8 cellular contexts compared by ENCODE assay signal in the genomic region with DNA sequence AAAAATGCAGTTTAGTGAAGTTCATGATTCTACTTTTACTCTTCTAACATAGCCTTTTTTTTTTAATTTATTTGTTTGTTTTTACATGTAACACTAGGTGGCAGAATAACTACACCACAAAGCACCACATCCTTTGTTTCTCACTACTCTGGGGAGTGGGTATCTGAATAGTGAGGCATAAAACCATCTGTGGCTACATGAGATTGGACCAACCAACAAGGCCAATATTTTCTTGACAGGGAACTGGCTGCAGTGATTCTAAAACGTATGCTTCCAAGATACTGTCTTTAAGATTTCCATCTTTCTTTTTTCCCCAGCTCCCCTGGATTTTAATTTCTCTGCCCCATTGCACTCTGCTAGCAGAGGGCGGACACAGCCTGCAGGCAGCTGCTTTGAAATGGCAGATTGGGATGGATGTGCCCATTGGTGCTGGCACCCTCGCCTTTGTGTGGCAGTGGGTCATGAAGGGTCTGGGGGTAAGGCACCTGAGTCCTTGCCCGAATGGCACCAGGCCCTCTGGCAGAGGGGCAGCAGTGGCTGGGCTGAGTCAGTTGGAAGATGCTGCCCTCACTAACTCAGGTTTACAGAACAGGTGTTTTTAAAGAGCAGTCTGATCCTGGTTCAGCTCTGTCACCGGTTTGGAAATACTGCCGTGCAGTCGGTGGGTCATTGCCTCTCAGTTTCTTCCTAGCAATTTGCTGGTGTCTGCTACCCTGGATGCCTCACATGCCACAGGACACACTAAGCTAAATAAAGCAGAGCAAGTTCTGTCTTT.
DNase-seq lines count a peak whose midpoint lies in the region; ATAC-seq and TF ChIP-seq lines count a peak whose summit lies in the region.

No MANE protein-coding gene starts in this region.

- H3K27me3 ChIP-seq in DND-41 (ENCODE audit: insufficient read depth, low read length, poor library complexity) (no peaks in the 10 kb centered on the region), NT2/D1 (ENCODE audit: insufficient read depth, insufficient read length) (no peaks in the 10 kb centered on the region), colonic mucosa (no peaks in the 10 kb centered on the region), subcutaneous abdominal adipose tissue (ENCODE audit: control insufficient read depth in 5 of 5, insufficient read depth in 4 of 5, low read length in 5 of 5) (no peaks in the 10 kb centered on the region)

- TF ChIP-seq CTCF in DND-41 (IDR thresholded peaks at IDR 0.05; ENCODE audit: borderline replicate concordance, extremely low read depth, low read length, poor library complexity, severe bottlenecking) (peak; percentile 58), colonic mucosa (IDR thresholded peaks at IDR 0.05) (peak; percentile 49)

- H3K79me2 ChIP-seq in DND-41 (ENCODE audit: insufficient read depth, low read length): no peaks in the 10 kb centered on the region

- H3K4me1 ChIP-seq in DND-41 (ENCODE audit: insufficient read depth, low read length): no peaks in the 10 kb centered on the region
- peaks cover 2% of the 10 kb centered on the region for H3K4me1 ChIP-seq in NT2/D1 (ENCODE audit: insufficient read depth, insufficient read length)
- H3K4me1 ChIP-seq in colonic mucosa: peaks cover 21% of the 10 kb centered on the region
- peaks cover 11 to 76% (median 67%) of the 10 kb centered on the region in 5 donors for H3K4me1 ChIP-seq in subcutaneous abdominal adipose tissue (ENCODE audit: control insufficient read depth in 5 of 5, insufficient read depth in 5 of 5, low read length in 5 of 5)

- no peak overlapping the region for H2AFZ ChIP-seq in DND-41 (ENCODE audit: low read depth, low read length)

- H3K9me3 ChIP-seq in DND-41 (ENCODE audit: insufficient read depth, low read length, severe bottlenecking) (no peaks in the 10 kb centered on the region), NT2/D1 (ENCODE audit: insufficient read depth, low read length) (no peaks in the 10 kb centered on the region), colonic mucosa (no peaks in the 10 kb centered on the region), subcutaneous abdominal adipose tissue (ENCODE audit: control insufficient read depth in 5 of 5, low read length in 5 of 5) (no peaks in the 10 kb centered on the region)

- ATAC-seq in DND-41 (ENCODE audit: insufficient read depth, low read depth) (peak; percentile 78), left lobe of liver (peak; percentile 84), HG03280 (IDR thresholded peaks at IDR 0.05; ENCODE audit: unreplicated experiment) (no peak)

- no peaks in the 10 kb centered on the region for H4K20me1 ChIP-seq in DND-41 (ENCODE audit: insufficient read depth, low read length)

- H3K36me3 ChIP-seq in DND-41 (ENCODE audit: insufficient read depth, low read length) (no peaks in the 10 kb centered on the region), NT2/D1 (ENCODE audit: insufficient read depth, insufficient read length, low read length) (no peaks in the 10 kb centered on the region), colonic mucosa (no peaks in the 10 kb centered on the region), subcutaneous abdominal adipose tissue (ENCODE audit: control insufficient read depth in 5 of 5, insufficient read depth in 5 of 5, low read length in 5 of 5) (no peaks in the 10 kb centered on the region)

- DNase-seq in DND-41 (peak; percentile 23), HPDE6-E6E7 (ENCODE audit: extremely low spot score) (peak; percentile 25), NT2/D1 (ENCODE audit: low read depth, low spot score) (peak; percentile 43), colonic mucosa (no peak), left lobe of liver (ENCODE audit: low spot score) (peak; percentile 52)
- DNase-seq in stimulated activated CD4-positive, alpha-beta T cell treated with anti-CD3 and anti-CD28 coated beads, Interleukin-4, amount 100 ng/mL, for 4 hours: no peak

- intact Hi-C loops in colonic mucosa (cut with DNase I): loop anchor here (5.0 to 10.0 kb wide), 2 partner anchors 306 to 536 kb away; no protein-coding TSS in a partner anchor

- H3K4me3 ChIP-seq in DND-41 (ENCODE audit: low read depth in 1 of 2, low read length in 2 of 2) (no peak overlapping the region), NT2/D1 (ENCODE audit: insufficient read length, low read depth) (no peak overlapping the region), colonic mucosa (no peak overlapping the region), subcutaneous abdominal adipose tissue (ENCODE audit: low read depth in 1 of 5, low read length in 5 of 5) (no peak overlapping the region)

- no peak overlapping the region for H3K27ac ChIP-seq in DND-41 (ENCODE audit: low read length)
- peak overlapping the region; percentile 75 for H3K27ac ChIP-seq in colonic mucosa
- H3K27ac ChIP-seq in subcutaneous abdominal adipose tissue (ENCODE audit: low read depth, low read length): peak overlapping the region; percentile 77

- H3K9ac ChIP-seq in DND-41 (ENCODE audit: low read depth, low read length) (no peak overlapping the region), NT2/D1 (ENCODE audit: insufficient read length, low read depth) (no peak overlapping the region), colonic mucosa (ENCODE audit: low read depth in 2 of 2, low read length in 2 of 2) (peak overlapping the region in 1 of 2 donors; percentile 58), subcutaneous abdominal adipose tissue (ENCODE audit: low read length in 5 of 5) (no peak overlapping the region)

- no peak overlapping the region for H3K4me2 ChIP-seq in DND-41 (ENCODE audit: insufficient read depth, low read length)

Comparison
In these comparisons a context has a peak if more than half of its experiments do, and no peak if none do; other contexts are left out.
1. DNase-seq: peak in DND-41 (single experiment), HPDE6-E6E7 (single experiment), NT2/D1 (single experiment) and left lobe of liver (single experiment); none in colonic mucosa (single experiment) and stimulated activated CD4-positive, alpha-beta T cell treated with anti-CD3 and anti-CD28 coated beads, Interleukin-4, amount 100 ng/mL, for 4 hours (0 of 2).